Comparison of ENCODE assay signal across 8 cellular contexts in genomic region chr12:93098077-93098476, GRCh38.
A peak's percentile ranks its signal among the peaks of the same experiment; 100 is the strongest.
DNase-seq lines count a peak whose midpoint lies in the region; ATAC-seq and TF ChIP-seq lines count a peak whose summit lies in the region.

No MANE protein-coding gene starts in this region.

- intact Hi-C loops in lower lobe of right lung (cut with DNase I), result no loop called here

- peak; percentile 61 for TF ChIP-seq CTCF in lower lobe of right lung (IDR thresholded peaks at IDR 0.05)

- peak; percentile 13 for DNase-seq in NCI-H2107 treated with DMSO at 0.1 percent for 48 hours (lab: John Stamatoyannopoulos, UW; ENCODE audit: unreplicated experiment)
- no peak for DNase-seq in NCI-H2107 (lab: John Stamatoyannopoulos, UW)
- DNase-seq in M059J (ENCODE audit: low read depth), result peak; percentile 44
- DNase-seq in activated CD4-positive, CD25-positive, alpha-beta regulatory T cell (lab: John Stamatoyannopoulos, UW), result peak; percentile 17 to 40 (median 26)
- DNase-seq in central memory CD4-positive, alpha-beta T cell, result peak; percentile 50
- peak; percentile 70 for DNase-seq in lower lobe of right lung
- peak; percentile 38 for DNase-seq in stimulated activated CD8-positive, alpha-beta memory T cell treated with anti-CD3 and anti-CD28 coated beads, Interleukin-4, amount 100 ng/mL, for 24 hours (ENCODE audit: low read depth)

- no peak overlapping the region for H3K4me3 ChIP-seq in lower lobe of right lung

- H3K27me3 ChIP-seq in lower lobe of right lung (ENCODE audit: low read depth), result no peaks in the 10 kb centered on the region

- no peaks in the 10 kb centered on the region for H3K9me3 ChIP-seq in lower lobe of right lung

- no peaks in the 10 kb centered on the region for H3K36me3 ChIP-seq in lower lobe of right lung

- ATAC-seq in lower lobe of right lung (peak; percentile 76 to 90), HG02852 (IDR thresholded peaks at IDR 0.05; ENCODE audit: unreplicated experiment) (no peak)

- H3K4me1 ChIP-seq in lower lobe of right lung, result no peaks in the 10 kb centered on the region

- H3K27ac ChIP-seq in lower lobe of right lung, result no peak overlapping the region
